In genomic region chr2:98460573-98461560, GRCh38 we compare ENCODE assay signal across 8 cellular contexts. TPM values are rescaled to one million over a fixed set of nuclear protein-coding genes. Genes with fewer than 3 reads are reported as not detected.
A peak's percentile ranks its signal among the peaks of the same experiment; 100 is the strongest.
DNase-seq lines count a peak whose midpoint lies in the region; ATAC-seq and TF ChIP-seq lines count a peak whose summit lies in the region.

No MANE protein-coding gene starts in this region.

- H3K27me3 ChIP-seq in esophagus squamous epithelium = no peaks in the 10 kb centered on the region
- H3K27me3 ChIP-seq in transverse colon = no peaks in the 10 kb centered on the region

- DNase-seq in T-helper 9 cell (peak; percentile 49), esophagus squamous epithelium (lab: John Stamatoyannopoulos, UW) (no peak), transverse colon (peak; percentile 68), NCI-H524 treated with DMSO at 0.1 percent for 48 hours (lab: John Stamatoyannopoulos, UW) (no peak), NCI-H2227 (lab: John Stamatoyannopoulos, UW; ENCODE audit: unreplicated experiment) (no peak), NCI-H2171 treated with DMSO at 0.1 percent for 48 hours (lab: John Stamatoyannopoulos, UW) (no peak)

- H3K27ac ChIP-seq in esophagus squamous epithelium (peak overlapping the region in 3 of 4 donors; percentile 3 to 65 (median 7)), transverse colon (peak overlapping the region; percentile 14 to 69 (median 41))

- H3K36me3 ChIP-seq in esophagus squamous epithelium = peaks cover 0 to 4% (median 0%) of the 10 kb centered on the region in 3 donors
- no peaks in the 10 kb centered on the region for H3K36me3 ChIP-seq in transverse colon

- intact Hi-C loops in esophagus squamous epithelium (cut with DNase I) (no loop called here), transverse colon (cut with DNase I; ENCODE audit: low total_unique reads) (no loop called here)

- no peaks in the 10 kb centered on the region for H3K9me3 ChIP-seq in esophagus squamous epithelium
- no peaks in the 10 kb centered on the region for H3K9me3 ChIP-seq in transverse colon

- no peak for TF ChIP-seq EP300 in transverse colon (IDR thresholded peaks at IDR 0.05; ENCODE audit: low read depth)

- TF ChIP-seq CTCF in esophagus squamous epithelium (IDR thresholded peaks at IDR 0.05) = no peak
- no peak for TF ChIP-seq CTCF in transverse colon (IDR thresholded peaks at IDR 0.05)

- WGBS in esophagus squamous epithelium, 2 donors = 68 to 71% methylated on average over 12 to 14 of the region's 14 CpGs
- WGBS in transverse colon (ENCODE audit: low coverage in 1 of 2), 2 donors = 70 to 73% methylated on average over 3 to 14 of the region's 14 CpGs

- peak; percentile 65 for TF ChIP-seq POLR2A in GM19099 (IDR thresholded peaks at IDR 0.05; ENCODE audit: extremely low read depth, insufficient read length, low read depth)
- no peak for TF ChIP-seq POLR2A in esophagus squamous epithelium (IDR thresholded peaks at IDR 0.05)
- TF ChIP-seq POLR2A in transverse colon (IDR thresholded peaks at IDR 0.05) = no peak

- in situ Hi-C loops in transverse colon (cut with MboI; ENCODE audit: low pct_ligation_motif_present in 1 of 4, low pct_unique_long_range_greater_than_20kb in 1 of 4, low sequenced_read_pairs in 3 of 4) = no loop called here

- peak; percentile 50 for ATAC-seq in HG02973 (IDR thresholded peaks at IDR 0.05; ENCODE audit: unreplicated experiment)

- no peak overlapping the region for H3K4me3 ChIP-seq in esophagus squamous epithelium
- H3K4me3 ChIP-seq in transverse colon = no peak overlapping the region

- H3K4me1 ChIP-seq in esophagus squamous epithelium (peaks cover 30 to 81% (median 59%) of the 10 kb centered on the region in 3 donors), transverse colon (peaks cover 26 to 65% (median 42%) of the 10 kb centered on the region in 4 donors)

RNA-seq across cellular contexts. Expression of gene INPP4A, which starts 16.2 kb away (rescaled TPM):
- total RNA-seq in esophagus squamous epithelium (10 to 100 TPM in 2 of 4 donors, 1 to 10 TPM in 2; 7.4 to 17.9 (median 9.4) TPM), transverse colon (10 to 100 TPM; 22.8 to 35.8 (median 25.4) TPM)

Comparison
In these comparisons a context has a peak if more than half of its experiments do, and no peak if none do; other contexts are left out.
1. DNase-seq: peak in T-helper 9 cell (single experiment) and transverse colon (single experiment); none in esophagus squamous epithelium (single experiment), NCI-H524 treated with DMSO at 0.1 percent for 48 hours (single experiment), NCI-H2227 (single experiment) and NCI-H2171 treated with DMSO at 0.1 percent for 48 hours (single experiment).